In the genomic region with DNA sequence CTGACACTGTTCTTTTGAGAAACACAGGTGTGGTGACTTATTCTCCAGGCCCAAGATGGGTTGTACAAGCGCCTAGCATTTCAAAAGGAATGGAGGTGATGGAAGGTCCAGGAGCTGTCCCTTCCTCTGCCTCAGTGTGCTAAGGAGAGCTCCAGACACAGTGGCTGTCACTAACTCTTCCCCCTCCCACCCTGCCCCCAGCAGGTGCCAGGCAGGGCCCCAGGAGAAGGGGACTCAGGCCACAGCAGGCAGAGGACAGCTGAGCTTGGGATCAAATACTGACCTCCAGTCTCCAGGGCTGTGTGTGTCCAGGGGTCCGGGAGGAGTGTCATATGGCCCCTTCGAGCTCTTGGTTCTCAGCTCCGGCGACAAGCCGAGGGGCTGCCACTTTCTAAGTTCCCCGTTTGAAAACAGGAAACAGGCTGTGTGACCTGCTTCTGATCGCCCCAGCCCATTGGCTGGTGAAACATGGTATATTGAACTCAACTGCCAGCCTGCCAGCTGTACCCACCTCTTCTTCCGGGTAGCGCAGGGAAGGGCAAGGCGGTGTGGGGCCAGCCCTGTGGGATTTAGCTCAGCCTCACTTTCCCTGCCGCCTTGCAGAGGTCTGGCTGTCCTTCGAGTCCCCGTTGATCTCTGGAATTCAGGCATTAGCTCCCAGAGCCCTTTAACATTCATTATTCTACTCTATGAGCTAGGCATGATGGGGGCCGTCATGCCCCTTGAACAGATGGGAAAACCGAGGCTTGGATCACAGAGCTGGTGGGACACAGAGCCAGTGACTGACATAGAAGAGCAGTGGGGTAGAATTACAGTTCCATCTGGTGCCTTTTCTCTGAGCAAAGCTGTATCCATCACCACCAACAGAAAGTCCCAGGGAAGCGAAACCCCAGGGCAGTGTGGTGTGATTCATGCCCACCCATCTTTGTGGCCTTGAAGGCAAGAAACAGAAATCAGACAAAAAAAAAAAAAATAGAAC, we compare ENCODE assay signal across 8 cellular contexts. TPM values are rescaled to one million over a fixed set of nuclear protein-coding genes. Genes with fewer than 3 reads are reported as not detected.
DNase-seq lines count a peak whose midpoint lies in the region; ATAC-seq, FAIRE-seq and TF ChIP-seq lines count a peak whose summit lies in the region.

SNX20 (minus strand) TSS at position 406 of the 979 bp plus-strand sequence. CDS start 3,786 bp downstream, outside the sequence.

- H3K9ac ChIP-seq in BLaER1 treated with 17β-estradiol and CSF1 and Interleukin-3, amounts not matched to agents 10 nM and 100 nM = peak within 1 kb of the TSS; percentile 61 to 81 (median 75)
- H3K9ac ChIP-seq in kidney (ENCODE audit: low read length in 2 of 2) = no peak within 1 kb of the TSS

- H4K20me1 ChIP-seq in BLaER1 treated with 17β-estradiol and CSF1 and Interleukin-3, amounts not matched to agents 10 nM and 100 nM = peaks cover 0 to 14% (median 0%) of the 10 kb centered on the region in 11 experiments; a peak in 3 of 22 replicates

- no peaks in the 10 kb centered on the region for H3K27me3 ChIP-seq in BLaER1 treated with 17β-estradiol and CSF1 and Interleukin-3, amounts not matched to agents 10 nM and 100 nM
- H3K27me3 ChIP-seq in thymus (ENCODE audit: control insufficient read depth, insufficient read depth) = no peaks in the 10 kb centered on the region

- intact Hi-C loops in kidney (cut with DNase I) = no loop called here

- no peak for FAIRE-seq in kidney (lab: Jason Lieb, UNC)

- H3K4me2 ChIP-seq in BLaER1 treated with 17β-estradiol and CSF1 and Interleukin-3, amounts not matched to agents 10 nM and 100 nM = peak within 1 kb of the TSS; percentile 82 to 98 (median 93)

- peaks cover 68 to 92% (median 79%) of the 10 kb centered on the region in 10 experiments for H3K4me1 ChIP-seq in BLaER1 treated with 17β-estradiol and CSF1 and Interleukin-3, amounts not matched to agents 10 nM and 100 nM
- H3K4me1 ChIP-seq in kidney (ENCODE audit: control insufficient read depth in 1 of 2, insufficient read depth in 1 of 2, low read depth in 1 of 2, low read length in 2 of 2) (no peaks in the 10 kb centered on the region), thymus (ENCODE audit: control insufficient read depth, insufficient read depth, low read length) (peaks cover 46% of the 10 kb centered on the region)

- in situ Hi-C loops in KBM-7 (cut with MboI; ENCODE audit: low pct_unique_long_range_greater_than_20kb, low sequenced_read_pairs) = no loop called here
- in situ Hi-C loops in G401 (cut with HindIII; ENCODE audit: low sequenced_read_pairs) = no loop called here

- 24% methylated on average over 17 of the region's 17 CpGs for WGBS in thymus

- H3K36me3 ChIP-seq in BLaER1 treated with 17β-estradiol and CSF1 and Interleukin-3, amounts not matched to agents 10 nM and 100 nM = peaks cover 4 to 22% (median 17%) of the 10 kb centered on the region in 11 experiments; a peak in 19 of 22 replicates
- H3K36me3 ChIP-seq in kidney (ENCODE audit: control insufficient read depth in 1 of 2, insufficient read depth in 2 of 2, low read length in 2 of 2) = no peaks in the 10 kb centered on the region
- H3K36me3 ChIP-seq in thymus (ENCODE audit: control insufficient read depth, insufficient read depth) = peaks cover 30% of the 10 kb centered on the region

- CTCF ChIA-PET in activated CD8-positive, alpha-beta memory T cell treated with anti-CD3 and anti-CD28 coated beads for 36 hours (lab: Charles Lee) = interaction anchor here (0.8 to 11.6 kb wide), 5 partner anchors 8 to 125 kb away, joined by 3 to 97 read pairs (median 3); no protein-coding TSS in a partner anchor

- H3K27ac ChIP-seq in BLaER1 treated with 17β-estradiol and CSF1 and Interleukin-3, amounts not matched to agents 10 nM and 100 nM = peak within 1 kb of the TSS; percentile 53 to 89 (median 79); a peak in 21 of 22 replicates
- no peak within 1 kb of the TSS for H3K27ac ChIP-seq in kidney (ENCODE audit: low read depth in 2 of 2, low read length in 2 of 2)
- H3K27ac ChIP-seq in thymus (ENCODE audit: low read depth) = peak within 1 kb of the TSS; percentile 91

- TF ChIP-seq CTCF in kidney (IDR thresholded peaks at IDR 0.05; ENCODE audit: borderline replicate concordance, extremely low read depth, insufficient read depth) = no peak

- peak; percentile 72 for DNase-seq in KBM-7
- peak; percentile 75 for DNase-seq in kidney
- DNase-seq in NCI-H2081 treated with DMSO at 0.1 percent for 48 hours (lab: John Stamatoyannopoulos, UW) = no peak
- DNase-seq in G401 (ENCODE audit: low spot score) = no peak

- no peaks in the 10 kb centered on the region for H3K9me3 ChIP-seq in BLaER1 treated with 17β-estradiol and CSF1 and Interleukin-3, amounts not matched to agents 10 nM and 100 nM (replicated peaks in 1 of 11)
- no peaks in the 10 kb centered on the region for H3K9me3 ChIP-seq in kidney (ENCODE audit: control insufficient read depth in 1 of 2, low read length in 2 of 2)
- no peaks in the 10 kb centered on the region for H3K9me3 ChIP-seq in thymus (ENCODE audit: control insufficient read depth)

- peak within 1 kb of the TSS; percentile 53 to 71 (median 60) for H3K4me3 ChIP-seq in BLaER1 treated with 17β-estradiol and CSF1 and Interleukin-3, amounts not matched to agents 10 nM and 100 nM
- H3K4me3 ChIP-seq in kidney (ENCODE audit: low read length in 2 of 2) (no peak within 1 kb of the TSS), thymus (ENCODE audit: low read length) (peak within 1 kb of the TSS; percentile 89)

- POLR2A ChIA-PET in activated CD8-positive, alpha-beta memory T cell treated with anti-CD3 and anti-CD28 coated beads for 36 hours (lab: Charles Lee) = interaction anchor here (0.6 to 1.6 kb wide), 7 partner anchors 14 to 614 kb away, joined by 3 to 7 read pairs (median 5); partner anchors contain the start of gene CYLD

- ATAC-seq in GM19463 (IDR thresholded peaks at IDR 0.05; ENCODE audit: unreplicated experiment) = peak; percentile 53

RNA-seq across cellular contexts. Expression of gene SNX20, which starts in this region (rescaled TPM):
- total RNA-seq in activated CD8-positive, alpha-beta memory T cell treated with anti-CD3 and anti-CD28 coated beads for 36 hours = 10 to 100 TPM; 24.9 to 26.6 TPM
- total RNA-seq in kidney = 6.2 TPM
- polyA plus RNA-seq in kidney (ENCODE audit: insufficient read depth, low read depth, low replicate concordance) (0.67 TPM), thymus (25.0 TPM)
- not detected in 2 replicates for total RNA-seq in G401 (2014; rRNA removed; shearing (Covaris generic))

Comparison
In these comparisons a context has a peak if more than half of its experiments do, and no peak if none do; other contexts are left out.
1. RNA of gene SNX20 (polyA plus RNA-seq): 25.0 TPM in thymus (single experiment); 0.67 TPM in kidney (single experiment); every median in the first group is over 10 times any median in the second.
2. H3K27ac ChIP-seq: peak in BLaER1 treated with 17β-estradiol and CSF1 and Interleukin-3, amounts not matched to agents 10 nM and 100 nM (11 of 11) and thymus (single experiment); none in kidney (0 of 2).
3. H3K4me3 ChIP-seq: peak in BLaER1 treated with 17β-estradiol and CSF1 and Interleukin-3, amounts not matched to agents 10 nM and 100 nM (10 of 10) and thymus (single experiment); none in kidney (0 of 2).
4. H3K9ac ChIP-seq: peak in BLaER1 treated with 17β-estradiol and CSF1 and Interleukin-3, amounts not matched to agents 10 nM and 100 nM (11 of 11); none in kidney (0 of 2).
5. DNase-seq: peak in KBM-7 (single experiment) and kidney (single experiment); none in NCI-H2081 treated with DMSO at 0.1 percent for 48 hours (single experiment) and G401 (single experiment).